Comparison of ENCODE assay signal across 1 cellular context in the genomic region with DNA sequence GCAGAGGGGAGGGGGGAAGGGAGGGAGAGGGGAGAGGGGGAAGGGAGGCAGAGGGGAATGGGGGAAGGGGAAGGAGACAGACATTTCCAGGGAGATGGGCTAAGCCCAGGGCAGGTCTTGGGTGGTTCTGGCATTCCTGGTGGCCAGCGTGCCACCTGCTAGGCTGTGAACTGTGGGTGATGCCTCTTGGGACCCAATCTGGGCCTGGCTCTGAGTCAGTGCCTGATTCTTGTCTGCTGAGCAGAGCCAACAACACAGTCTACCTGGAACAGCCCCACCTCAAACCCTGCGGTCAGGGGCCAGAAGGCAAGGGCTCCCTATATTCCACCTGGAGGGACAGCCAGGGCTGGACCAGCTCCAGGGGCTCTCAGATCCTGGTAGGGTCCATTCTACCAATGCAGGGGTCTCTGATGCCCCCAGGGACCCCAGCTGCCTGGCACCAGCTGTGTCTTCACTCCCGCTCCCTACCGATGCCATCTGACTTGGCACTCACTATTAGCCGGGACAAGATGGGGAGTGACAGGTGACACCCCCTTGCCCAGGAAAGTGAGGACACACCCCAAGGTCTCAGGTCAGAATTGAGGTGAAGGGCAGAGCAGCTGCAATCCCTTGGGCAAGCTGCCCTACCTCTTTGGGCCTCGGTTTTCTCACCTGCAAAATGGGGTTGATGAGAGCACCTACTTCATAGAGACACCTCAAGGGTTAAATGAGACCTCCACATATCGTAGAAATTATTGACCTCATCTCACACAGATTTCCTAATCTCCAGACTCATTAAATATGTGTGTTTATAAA.
A peak's percentile ranks its signal among the peaks of the same experiment; 100 is the strongest.
TF ChIP-seq lines count a peak whose summit lies in the region.

No MANE protein-coding gene starts in this region.

TF ChIP-seq in K562, 482 proteins besides CTCF, POLR2A, EP300 and RAD21 (continued from another document):
- TF ChIP-seq IFI16 (CRISPR knock-in tag; IDR thresholded peaks at IDR 0.05) = no peak
- peak; percentile 59 to 61 for TF ChIP-seq KDM1A (IDR thresholded peaks at IDR 0.05)
